In the genomic region with DNA sequence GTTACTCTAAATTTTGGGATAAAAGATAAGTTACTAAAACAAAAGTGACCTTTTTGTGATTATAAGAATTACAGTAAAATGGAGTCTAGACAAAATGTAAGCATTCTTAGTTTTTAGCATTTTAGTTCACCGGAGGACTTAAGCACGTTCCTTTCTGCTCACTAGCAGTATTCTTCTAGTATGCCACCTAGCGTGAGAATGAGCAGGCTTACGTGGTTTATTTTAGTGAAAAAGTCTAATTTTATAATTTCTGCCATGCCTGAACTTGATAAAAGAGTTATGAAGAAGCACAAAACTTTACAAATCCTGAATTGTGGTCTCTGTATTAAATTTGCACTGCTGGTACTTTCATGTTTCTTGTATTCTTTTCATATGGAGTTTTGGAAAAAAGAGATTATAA, we compare ENCODE assay signal across 2 cellular contexts.
TF ChIP-seq lines count a peak whose summit lies in the region.

No MANE protein-coding gene starts in this region.

TF ChIP-seq in GM23338, 12 proteins besides CTCF, POLR2A, EP300 and RAD21:
- TF ChIP-seq, protein P1, sequence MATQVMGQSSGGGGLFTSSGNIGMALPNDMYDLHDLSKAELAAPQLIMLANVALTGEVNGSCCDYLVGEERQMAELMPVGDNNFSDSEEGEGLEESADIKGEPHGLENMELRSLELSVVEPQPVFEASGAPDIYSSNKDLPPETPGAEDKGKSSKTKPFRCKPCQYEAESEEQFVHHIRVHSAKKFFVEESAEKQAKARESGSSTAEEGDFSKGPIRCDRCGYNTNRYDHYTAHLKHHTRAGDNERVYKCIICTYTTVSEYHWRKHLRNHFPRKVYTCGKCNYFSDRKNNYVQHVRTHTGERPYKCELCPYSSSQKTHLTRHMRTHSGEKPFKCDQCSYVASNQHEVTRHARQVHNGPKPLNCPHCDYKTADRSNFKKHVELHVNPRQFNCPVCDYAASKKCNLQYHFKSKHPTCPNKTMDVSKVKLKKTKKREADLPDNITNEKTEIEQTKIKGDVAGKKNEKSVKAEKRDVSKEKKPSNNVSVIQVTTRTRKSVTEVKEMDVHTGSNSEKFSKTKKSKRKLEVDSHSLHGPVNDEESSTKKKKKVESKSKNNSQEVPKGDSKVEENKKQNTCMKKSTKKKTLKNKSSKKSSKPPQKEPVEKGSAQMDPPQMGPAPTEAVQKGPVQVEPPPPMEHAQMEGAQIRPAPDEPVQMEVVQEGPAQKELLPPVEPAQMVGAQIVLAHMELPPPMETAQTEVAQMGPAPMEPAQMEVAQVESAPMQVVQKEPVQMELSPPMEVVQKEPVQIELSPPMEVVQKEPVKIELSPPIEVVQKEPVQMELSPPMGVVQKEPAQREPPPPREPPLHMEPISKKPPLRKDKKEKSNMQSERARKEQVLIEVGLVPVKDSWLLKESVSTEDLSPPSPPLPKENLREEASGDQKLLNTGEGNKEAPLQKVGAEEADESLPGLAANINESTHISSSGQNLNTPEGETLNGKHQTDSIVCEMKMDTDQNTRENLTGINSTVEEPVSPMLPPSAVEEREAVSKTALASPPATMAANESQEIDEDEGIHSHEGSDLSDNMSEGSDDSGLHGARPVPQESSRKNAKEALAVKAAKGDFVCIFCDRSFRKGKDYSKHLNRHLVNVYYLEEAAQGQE (IDR thresholded peaks at IDR 0.05; ENCODE audit: unreplicated experiment), result no peak
- TF ChIP-seq ZNF114 (CRISPR knock-in tag; IDR thresholded peaks at IDR 0.05) (no peak), ZNF331 (CRISPR knock-in tag; IDR thresholded peaks at IDR 0.05; ENCODE audit: low read depth) (no peak)
- TF ChIP-seq, protein P2, sequence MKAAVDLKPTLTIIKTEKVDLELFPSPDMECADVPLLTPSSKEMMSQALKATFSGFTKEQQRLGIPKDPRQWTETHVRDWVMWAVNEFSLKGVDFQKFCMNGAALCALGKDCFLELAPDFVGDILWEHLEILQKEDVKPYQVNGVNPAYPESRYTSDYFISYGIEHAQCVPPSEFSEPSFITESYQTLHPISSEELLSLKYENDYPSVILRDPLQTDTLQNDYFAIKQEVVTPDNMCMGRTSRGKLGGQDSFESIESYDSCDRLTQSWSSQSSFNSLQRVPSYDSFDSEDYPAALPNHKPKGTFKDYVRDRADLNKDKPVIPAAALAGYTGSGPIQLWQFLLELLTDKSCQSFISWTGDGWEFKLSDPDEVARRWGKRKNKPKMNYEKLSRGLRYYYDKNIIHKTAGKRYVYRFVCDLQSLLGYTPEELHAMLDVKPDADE (IDR thresholded peaks at IDR 0.05), result no peak

TF ChIP-seq in H1, 55 proteins besides CTCF, POLR2A, EP300 and RAD21:
- TF ChIP-seq TAF1 (IDR thresholded peaks at IDR 0.05; ENCODE audit: low read depth, low read length) (no peak), HDAC6 (IDR thresholded peaks at IDR 0.05; ENCODE audit: low read depth, low read length) (no peak), CREB1 (IDR thresholded peaks at IDR 0.05) (no peak), NANOG (IDR thresholded peaks at IDR 0.05; ENCODE audit: insufficient read depth, low read depth, low read length, poor library complexity, severe bottlenecking) (no peak), KDM4A (IDR thresholded peaks at IDR 0.05; ENCODE audit: low read depth, low read length, severe bottlenecking) (no peak), GABPA (IDR thresholded peaks at IDR 0.05; ENCODE audit: borderline replicate concordance, insufficient read depth, low read length) (no peak), SP4 (IDR thresholded peaks at IDR 0.05; ENCODE audit: low read length) (no peak), TEAD4 (IDR thresholded peaks at IDR 0.05; ENCODE audit: low read depth, low read length) (no peak), JUN (IDR thresholded peaks at IDR 0.05; ENCODE audit: low read depth, low read length) (no peak), HDAC2 (IDR thresholded peaks at IDR 0.05; ENCODE audit: borderline replicate concordance in 1 of 2, low read depth in 2 of 2, low read length in 2 of 2) (no peak), EGR1 (IDR thresholded peaks at IDR 0.05; ENCODE audit: borderline replicate concordance, low read depth, low read length) (no peak), RFX5 (IDR thresholded peaks at IDR 0.05; ENCODE audit: borderline replicate concordance, low read depth, low read length) (no peak), SRF (IDR thresholded peaks at IDR 0.05; ENCODE audit: low read depth, low read length) (no peak), BACH1 (IDR thresholded peaks at IDR 0.05; ENCODE audit: low read length) (no peak), PHF8 (conservative IDR thresholded peaks at IDR 0.05; ENCODE audit: low read depth, low read length) (no peak), SIN3A (conservative IDR thresholded peaks at IDR 0.05 in 1 of 2, IDR thresholded peaks at IDR 0.05 in 1 of 2; ENCODE audit: low read depth in 1 of 2, low read length in 2 of 2) (no peak)
- TF ChIP-seq, protein P3, sequence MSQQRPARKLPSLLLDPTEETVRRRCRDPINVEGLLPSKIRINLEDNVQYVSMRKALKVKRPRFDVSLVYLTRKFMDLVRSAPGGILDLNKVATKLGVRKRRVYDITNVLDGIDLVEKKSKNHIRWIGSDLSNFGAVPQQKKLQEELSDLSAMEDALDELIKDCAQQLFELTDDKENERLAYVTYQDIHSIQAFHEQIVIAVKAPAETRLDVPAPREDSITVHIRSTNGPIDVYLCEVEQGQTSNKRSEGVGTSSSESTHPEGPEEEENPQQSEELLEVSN (IDR thresholded peaks at IDR 0.05), result no peak
- TF ChIP-seq, protein P4, sequence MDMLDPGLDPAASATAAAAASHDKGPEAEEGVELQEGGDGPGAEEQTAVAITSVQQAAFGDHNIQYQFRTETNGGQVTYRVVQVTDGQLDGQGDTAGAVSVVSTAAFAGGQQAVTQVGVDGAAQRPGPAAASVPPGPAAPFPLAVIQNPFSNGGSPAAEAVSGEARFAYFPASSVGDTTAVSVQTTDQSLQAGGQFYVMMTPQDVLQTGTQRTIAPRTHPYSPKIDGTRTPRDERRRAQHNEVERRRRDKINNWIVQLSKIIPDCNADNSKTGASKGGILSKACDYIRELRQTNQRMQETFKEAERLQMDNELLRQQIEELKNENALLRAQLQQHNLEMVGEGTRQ (IDR thresholded peaks at IDR 0.05; ENCODE audit: low read length), result no peak
TF ChIP-seq in H1: peak in this region for 0.
